Comparison of ENCODE assay signal across 1 cellular context in the genomic region with DNA sequence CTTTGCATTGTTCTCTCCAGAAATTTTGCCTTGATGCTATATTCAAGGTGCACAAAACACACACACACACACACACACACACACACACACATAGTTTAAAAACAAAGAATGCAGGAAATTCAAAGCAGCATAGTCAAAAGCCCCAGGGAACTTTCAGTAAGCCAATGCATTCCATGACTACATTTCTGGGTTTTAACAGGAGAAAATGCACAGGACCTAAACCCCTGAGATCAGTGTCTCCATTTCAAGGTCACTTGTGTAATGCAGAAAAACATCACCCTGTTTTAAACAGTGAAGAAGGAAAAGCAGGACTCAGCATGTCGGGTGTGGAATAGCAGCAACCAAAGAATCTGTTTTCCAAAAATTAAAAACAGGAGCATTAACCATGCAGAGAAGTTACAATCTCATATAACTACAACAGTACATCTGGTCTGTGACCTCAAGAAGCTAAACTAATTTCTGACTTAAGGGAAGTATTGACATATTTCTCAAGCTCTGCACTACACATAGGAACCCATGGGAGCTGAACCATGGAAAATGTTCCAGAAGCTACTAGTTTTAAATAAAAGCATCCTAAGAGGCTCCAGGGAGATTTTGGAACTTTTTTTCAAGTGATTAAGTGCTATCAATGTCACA.
TF ChIP-seq lines count a peak whose summit lies in the region.

No MANE protein-coding gene starts in this region.

TF ChIP-seq in SK-N-SH, 30 proteins besides CTCF, POLR2A, EP300 and RAD21 (continued from another document):
- TF ChIP-seq TAF1 (IDR thresholded peaks at IDR 0.05; ENCODE audit: borderline replicate concordance, low read depth, low read length): no peak
- TF ChIP-seq, protein P1, sequence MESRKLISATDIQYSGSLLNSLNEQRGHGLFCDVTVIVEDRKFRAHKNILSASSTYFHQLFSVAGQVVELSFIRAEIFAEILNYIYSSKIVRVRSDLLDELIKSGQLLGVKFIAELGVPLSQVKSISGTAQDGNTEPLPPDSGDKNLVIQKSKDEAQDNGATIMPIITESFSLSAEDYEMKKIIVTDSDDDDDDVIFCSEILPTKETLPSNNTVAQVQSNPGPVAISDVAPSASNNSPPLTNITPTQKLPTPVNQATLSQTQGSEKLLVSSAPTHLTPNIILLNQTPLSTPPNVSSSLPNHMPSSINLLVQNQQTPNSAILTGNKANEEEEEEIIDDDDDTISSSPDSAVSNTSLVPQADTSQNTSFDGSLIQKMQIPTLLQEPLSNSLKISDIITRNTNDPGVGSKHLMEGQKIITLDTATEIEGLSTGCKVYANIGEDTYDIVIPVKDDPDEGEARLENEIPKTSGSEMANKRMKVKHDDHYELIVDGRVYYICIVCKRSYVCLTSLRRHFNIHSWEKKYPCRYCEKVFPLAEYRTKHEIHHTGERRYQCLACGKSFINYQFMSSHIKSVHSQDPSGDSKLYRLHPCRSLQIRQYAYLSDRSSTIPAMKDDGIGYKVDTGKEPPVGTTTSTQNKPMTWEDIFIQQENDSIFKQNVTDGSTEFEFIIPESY (IDR thresholded peaks at IDR 0.05; ENCODE audit: borderline replicate concordance, low read depth): no peak
- no peak for TF ChIP-seq POLR2AphosphoS5 (IDR thresholded peaks at IDR 0.05; ENCODE audit: low read depth, low read length)
- TF ChIP-seq RFX5 (IDR thresholded peaks at IDR 0.05; ENCODE audit: low read length): no peak
- TF ChIP-seq SIN3A (IDR thresholded peaks at IDR 0.05; ENCODE audit: borderline replicate concordance, low read depth, low read length): no peak
- no peak for TF ChIP-seq TCF12 (IDR thresholded peaks at IDR 0.05)
- no peak for TF ChIP-seq SMC3 (IDR thresholded peaks at IDR 0.05; ENCODE audit: low read depth, low read length)
- no peak for TF ChIP-seq JUND (IDR thresholded peaks at IDR 0.05)
- TF ChIP-seq, protein P2, sequence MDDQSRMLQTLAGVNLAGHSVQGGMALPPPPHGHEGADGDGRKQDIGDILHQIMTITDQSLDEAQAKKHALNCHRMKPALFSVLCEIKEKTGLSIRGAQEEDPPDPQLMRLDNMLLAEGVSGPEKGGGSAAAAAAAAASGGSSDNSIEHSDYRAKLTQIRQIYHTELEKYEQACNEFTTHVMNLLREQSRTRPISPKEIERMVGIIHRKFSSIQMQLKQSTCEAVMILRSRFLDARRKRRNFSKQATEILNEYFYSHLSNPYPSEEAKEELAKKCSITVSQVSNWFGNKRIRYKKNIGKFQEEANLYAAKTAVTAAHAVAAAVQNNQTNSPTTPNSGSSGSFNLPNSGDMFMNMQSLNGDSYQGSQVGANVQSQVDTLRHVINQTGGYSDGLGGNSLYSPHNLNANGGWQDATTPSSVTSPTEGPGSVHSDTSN (IDR thresholded peaks at IDR 0.05): no peak
- TF ChIP-seq TEAD4 (IDR thresholded peaks at IDR 0.05; ENCODE audit: borderline replicate concordance, insufficient read depth): no peak
